12 cellular contexts compared by ENCODE assay signal in genomic region chr12:128570191-128571065, GRCh38.
DNase-seq lines count a peak whose midpoint lies in the region; ATAC-seq and TF ChIP-seq lines count a peak whose summit lies in the region.
"Had no signal": no experiment of that assay in that cellular context is flagged by ENCODE, and none has a peak within 500 bp of the region (broad histone marks: within the 10 kb centered on the region; RNA-seq: fewer than 3 reads in every experiment).

No MANE protein-coding gene starts in this region.

- no peaks in the 10 kb centered on the region for H3K36me3 Mint-ChIP-seq in immature natural killer cell

- H3K27me3 Mint-ChIP-seq in immature natural killer cell (ENCODE audit: low read depth in 3 of 3), result peaks cover 0 to 12% (median 5%) of the 10 kb centered on the region in 3 donors

- intact Hi-C loops in dorsolateral prefrontal cortex (cut with DNase I), result no loop called here

- H3K4me3 Mint-ChIP-seq in immature natural killer cell, result peak overlapping the region; percentile 58 to 81 (median 62)
- H3K4me3 Mint-ChIP-seq: H9 had no signal

- peaks cover 0 to 1% (median 0%) of the 10 kb centered on the region in 6 donors for H3K9me3 Mint-ChIP-seq in immature natural killer cell

- peak; percentile 63 for ATAC-seq in GM18858 (IDR thresholded peaks at IDR 0.05; ENCODE audit: unreplicated experiment)
- ATAC-seq in GM21381 (IDR thresholded peaks at IDR 0.05; ENCODE audit: unreplicated experiment), result peak; percentile 54
- peak; percentile 81 for ATAC-seq in HG03342 (IDR thresholded peaks at IDR 0.05; ENCODE audit: unreplicated experiment)
- ATAC-seq: gastrocnemius medialis had no signal

- no peak overlapping the region for H3K27ac ChIP-seq in dorsolateral prefrontal cortex
- H3K27ac ChIP-seq: gastrocnemius medialis, SK-N-MC had no signal

- TF ChIP-seq CTCF in dorsolateral prefrontal cortex (IDR thresholded peaks at IDR 0.05 in 54 of 56, conservative IDR thresholded peaks at IDR 0.05 in 2 of 56; ENCODE audit: low read depth in 1 of 56, partially characterized antibody in 56 of 56), result no peak

- DNase-seq in immature natural killer cell, result peak; percentile 54 to 72 (median 62)
- DNase-seq in dorsolateral prefrontal cortex, result no peak
- DNase-seq in NCI-H226, result no peak
- no peak for DNase-seq in inferior parietal cortex (ENCODE audit: extremely low spot score)
- DNase-seq: activated CD4-positive, alpha-beta T cell treated with anti-CD3 and anti-CD28 coated beads for 48 hours; gastrocnemius medialis; H9; NCI-H1092 had no signal

- H3K4me1 Mint-ChIP-seq in immature natural killer cell, result peaks cover 27% of the 10 kb centered on the region in 2 donors

- H3K4me3 ChIP-seq in dorsolateral prefrontal cortex, result no peak overlapping the region
- H3K4me3 ChIP-seq: gastrocnemius medialis, SK-N-MC had no signal

- H3K27me3 ChIP-seq in dorsolateral prefrontal cortex, result no peaks in the 10 kb centered on the region
- H3K27me3 ChIP-seq: gastrocnemius medialis had no signal

- H3K27ac Mint-ChIP-seq in immature natural killer cell, result peak overlapping the region; percentile 80 to 91 (median 88)
- H3K27ac Mint-ChIP-seq: H9 had no signal

Comparison
In these comparisons a context has a peak if more than half of its experiments do, and no peak if none do; other contexts are left out.
1. DNase-seq: peak in immature natural killer cell (3 of 3); none in dorsolateral prefrontal cortex (0 of 10), NCI-H226 (single experiment) and inferior parietal cortex (single experiment).
2. Peak in every context shown above with its lines, with median percentiles within 50 percentile points of each other: ATAC-seq.